Comparison of ENCODE assay signal across 13 cellular contexts in genomic region chrX:153878969-153879653, GRCh38. TPM values are rescaled to one million over a fixed set of nuclear protein-coding genes. Genes with fewer than 3 reads are reported as not detected.
DNase-seq lines count a peak whose midpoint lies in the region; ATAC-seq and TF ChIP-seq lines count a peak whose summit lies in the region.
"Had no signal": no experiment of that assay in that cellular context is flagged by ENCODE, and none has a peak within 500 bp of the region (broad histone marks: within the 10 kb centered on the region; RNA-seq: fewer than 3 reads in every experiment).

No MANE protein-coding gene starts in this region.

- no peak for TF ChIP-seq CTCF in MM.1S (IDR thresholded peaks at IDR 0.05; ENCODE audit: low read length)

- H3K27me3 ChIP-seq in MM.1S (replicated peaks; ENCODE audit: insufficient read depth, low read length): peaks cover 33% of the 10 kb centered on the region

- no peaks in the 10 kb centered on the region for H3K27me3 Mint-ChIP-seq in T-helper 17 cell

- no peaks in the 10 kb centered on the region for H3K36me3 ChIP-seq in mesodermal cell (ENCODE audit: control insufficient read depth, insufficient read depth, low read length)
- H3K36me3 ChIP-seq in MM.1S (replicated peaks; ENCODE audit: insufficient read depth, low read length): no peaks in the 10 kb centered on the region
- H3K36me3 ChIP-seq: cardiac muscle cell had no signal

- H3K4me3 ChIP-seq in mesodermal cell (ENCODE audit: extremely low read depth, insufficient read depth, low read length, poor library complexity, severe bottlenecking) (peak overlapping the region; percentile 5), MM.1S (ENCODE audit: low read length) (no peak overlapping the region)
- H3K4me3 ChIP-seq: cardiac muscle cell had no signal

- no peaks in the 10 kb centered on the region for H3K36me3 Mint-ChIP-seq in T-helper 17 cell (ENCODE audit: low read depth)

- no peak overlapping the region for H3K9ac ChIP-seq in MM.1S (ENCODE audit: low read length)

- no peak overlapping the region for H3K4me2 ChIP-seq in MM.1S (ENCODE audit: low read depth, low read length)

- peak overlapping the region; percentile 69 for H3K4me3 Mint-ChIP-seq in T-helper 17 cell

- no peaks in the 10 kb centered on the region for H3K9me3 ChIP-seq in T-helper 17 cell (ENCODE audit: control insufficient read depth, low read length, poor library complexity, severe bottlenecking)
- no peaks in the 10 kb centered on the region for H3K9me3 ChIP-seq in mesodermal cell (ENCODE audit: control insufficient read depth, low read length)
- H3K9me3 ChIP-seq in MM.1S (replicated peaks; ENCODE audit: insufficient read depth, low read length): no peaks in the 10 kb centered on the region

- H3K27ac Mint-ChIP-seq in T-helper 17 cell: no peak overlapping the region

- no peak overlapping the region for H2AFZ ChIP-seq in MM.1S (ENCODE audit: low read length)

- no peaks in the 10 kb centered on the region for H4K20me1 ChIP-seq in MM.1S (ENCODE audit: insufficient read depth, low read length)

- H3K4me1 ChIP-seq in mesodermal cell (ENCODE audit: control insufficient read depth, insufficient read depth, low read length, poor library complexity, severe bottlenecking) (peaks cover 38% of the 10 kb centered on the region), MM.1S (ENCODE audit: low read length) (no peaks in the 10 kb centered on the region)

- H3K9me2 ChIP-seq in MM.1S (replicated peaks; ENCODE audit: insufficient read depth, low read length): no peaks in the 10 kb centered on the region

- peak; percentile 47 for ATAC-seq in T-helper 17 cell
- ATAC-seq in GM18858 (IDR thresholded peaks at IDR 0.05; ENCODE audit: unreplicated experiment): no peak
- no peak for ATAC-seq in GM21576 (IDR thresholded peaks at IDR 0.05; ENCODE audit: unreplicated experiment)

- peak overlapping the region; percentile 62 for H3K27ac ChIP-seq in mesodermal cell (ENCODE audit: low read depth, low read length, severe bottlenecking)
- no peak overlapping the region for H3K27ac ChIP-seq in MM.1S (ENCODE audit: low read length)
- H3K27ac ChIP-seq: cardiac muscle cell had no signal

- WGBS in mesodermal cell (ENCODE audit: insufficient coverage in 2 of 2), 2 experiments: 3 to 5% methylated on average over 5 to 20 of the region's 28 CpGs

- H3K79me2 ChIP-seq in MM.1S (ENCODE audit: low read length): no peaks in the 10 kb centered on the region

- no peaks in the 10 kb centered on the region for H3F3A ChIP-seq in MM.1S (ENCODE audit: insufficient read depth, low read length)

- H3K4me1 Mint-ChIP-seq in T-helper 17 cell: peaks cover 6% of the 10 kb centered on the region

- peak; percentile 86 for DNase-seq in DMS 273 treated with DMSO at 0.1 percent for 48 hours (lab: John Stamatoyannopoulos, UW)
- peak; percentile 35 for DNase-seq in Kasumi-1 (lab: John Stamatoyannopoulos, UW)
- DNase-seq in T-helper 17 cell: no peak
- no peak for DNase-seq in NAMALWA (ENCODE audit: low spot score)
- no peak for DNase-seq in MM.1S
- DNase-seq: activated CD4-positive, alpha-beta T cell treated with anti-CD3 and anti-CD28 coated beads for 1 hour had no signal

RNA-seq across cellular contexts. Expression of gene L1CAM, which starts 6.9 kb away (rescaled TPM):
- 1 to 10 TPM; 2.3 to 3.9 TPM for total RNA-seq in T-helper 17 cell
- polyA plus RNA-seq in mesodermal cell (2013, experiment 1 of 2): 53.0 TPM
- 39.3 TPM for polyA plus RNA-seq in mesodermal cell (2013, experiment 2 of 2)

RNA-seq across cellular contexts. Expression of gene AVPR2, which starts 25.4 kb away (rescaled TPM):
- not detected for total RNA-seq in T-helper 17 cell
- 0.29 TPM for polyA plus RNA-seq in mesodermal cell (2013, experiment 1 of 2)
- polyA plus RNA-seq in mesodermal cell (2013, experiment 2 of 2): 0.30 TPM
- total RNA-seq: cardiac muscle cell, Daoy, glomerular endothelial cell, osteocyte had no signal

RNA-seq across cellular contexts. Expression of gene ARHGAP4, which starts 47.0 kb away (rescaled TPM):
- 100 to 1,000 TPM; 374 to 404 TPM for total RNA-seq in T-helper 17 cell
- polyA plus RNA-seq in mesodermal cell (2013, experiment 1 of 2): 18.2 TPM
- 8.8 TPM for polyA plus RNA-seq in mesodermal cell (2013, experiment 2 of 2)

RNA-seq across cellular contexts. Expression of gene PDZD4, which starts 48.8 kb away (rescaled TPM):
- total RNA-seq in T-helper 17 cell: 10 to 100 TPM; 31.1 to 45.6 TPM
- polyA plus RNA-seq in mesodermal cell (2013, experiment 1 of 2): 15.5 TPM
- 12.1 TPM for polyA plus RNA-seq in mesodermal cell (2013, experiment 2 of 2)

RNA-seq across cellular contexts. Expression of gene NAA10, which starts 55.7 kb away (rescaled TPM):
- 10 to 100 TPM; 42.8 to 48.5 TPM for total RNA-seq in T-helper 17 cell
- polyA plus RNA-seq in mesodermal cell (2013, experiment 1 of 2): 107 TPM
- 95.7 TPM for polyA plus RNA-seq in mesodermal cell (2013, experiment 2 of 2)

Comparison
In these comparisons a context has a peak if more than half of its experiments do, and no peak if none do; other contexts are left out.
1. DNase-seq: peak in DMS 273 treated with DMSO at 0.1 percent for 48 hours (single experiment) and Kasumi-1 (2 of 2); none in T-helper 17 cell (0 of 3), NAMALWA (single experiment) and MM.1S (single experiment).